In genomic region chr12:76856018-76856644, GRCh38 we compare ENCODE assay signal across 8 cellular contexts.
"Had no signal": no experiment of that assay in that cellular context is flagged by ENCODE, and none has a peak within 500 bp of the region (broad histone marks: within the 10 kb centered on the region; RNA-seq: fewer than 3 reads in every experiment).

No MANE protein-coding gene starts in this region.

- H3K9me3 ChIP-seq: HAP-1 had no signal

- DNase-seq: GM23248, GOT3, H7, HFFc6 had no signal

- H3K4me1 ChIP-seq: HAP-1 had no signal

- ATAC-seq: HCT116, HepG2 had no signal

- H3K4me3 ChIP-seq: GM23248, HAP-1 had no signal

- H3K9ac ChIP-seq: GM23248 had no signal

- H2AFZ ChIP-seq: GM23248 had no signal

- H3K27ac ChIP-seq: GM23248, HL-60 had no signal
